Comparison of ENCODE assay signal across 8 cellular contexts in genomic region chr10:132397036-132397541, GRCh38. TPM values are rescaled to one million over a fixed set of nuclear protein-coding genes. Genes with fewer than 3 reads are reported as not detected.
DNase-seq lines count a peak whose midpoint lies in the region; ATAC-seq and TF ChIP-seq lines count a peak whose summit lies in the region.

TSS of gene PWWP2B (plus strand) at chr10:132397200. CDS start at chr10:132397227, 27 bp downstream.

- H3K27me3 ChIP-seq in gastroesophageal sphincter: no peaks in the 10 kb centered on the region

- peak within 1 kb of the TSS; percentile 88 to 98 (median 94) for H3K27ac ChIP-seq in gastroesophageal sphincter

- peak within 1 kb of the TSS; percentile 96 to 97 for H3K4me3 ChIP-seq in gastroesophageal sphincter

- H3K36me3 ChIP-seq in gastroesophageal sphincter: no peaks in the 10 kb centered on the region

- H3K4me1 Mint-ChIP-seq in osteocyte (ENCODE audit: unreplicated experiment): peaks cover 26% of the 10 kb centered on the region

- H3K27ac Mint-ChIP-seq in osteocyte (ENCODE audit: unreplicated experiment): peak within 1 kb of the TSS; percentile 85

- peak; percentile 30 to 41 for TF ChIP-seq POLR2A in gastroesophageal sphincter (IDR thresholded peaks at IDR 0.05)

- peaks cover 3% of the 10 kb centered on the region for H3K36me3 Mint-ChIP-seq in osteocyte (ENCODE audit: unreplicated experiment)

- H3K4me1 ChIP-seq in gastroesophageal sphincter: peaks cover 0 to 67% (median 19%) of the 10 kb centered on the region in 3 donors

- H3K4me3 Mint-ChIP-seq in osteocyte (ENCODE audit: unreplicated experiment): peak within 1 kb of the TSS; percentile 83

- H3K27me3 Mint-ChIP-seq in osteocyte (ENCODE audit: unreplicated experiment): no peaks in the 10 kb centered on the region

- TF ChIP-seq CTCF in gastroesophageal sphincter (IDR thresholded peaks at IDR 0.05) (no peak), osteocyte (IDR thresholded peaks at IDR 0.05) (no peak)

- H3K9me3 Mint-ChIP-seq in osteocyte (ENCODE audit: unreplicated experiment): no peaks in the 10 kb centered on the region

- peak; percentile 52 for DNase-seq in COLO668 (lab: John Stamatoyannopoulos, UW; ENCODE audit: unreplicated experiment)
- DNase-seq in NCI-H69 (lab: John Stamatoyannopoulos, UW): peak; percentile 53
- peak; percentile 85 for DNase-seq in activated effector memory CD4-positive, alpha-beta T cell treated with anti-CD3 and anti-CD28 coated beads, Interleukin-2, amount 50 U/mL, for 16 hours
- no peak for DNase-seq in osteocyte (ENCODE audit: extremely low spot score, unreplicated experiment)
- DNase-seq in NCI-H128 (lab: John Stamatoyannopoulos, UW; ENCODE audit: unreplicated experiment): no peak
- DNase-seq in NCI-H1105 (lab: John Stamatoyannopoulos, UW): no peak

- WGBS in gastroesophageal sphincter (ENCODE audit: low coverage in 1 of 2), 2 donors: no CpG with 5 or more reads among the region's 86 CpGs

- ATAC-seq in GM21737 (IDR thresholded peaks at IDR 0.05; ENCODE audit: unreplicated experiment): peak; percentile 36
- peak; percentile 70 for ATAC-seq in gastroesophageal sphincter

- no peak for TF ChIP-seq EP300 in gastroesophageal sphincter (IDR thresholded peaks at IDR 0.05)

- H3K9me3 ChIP-seq in gastroesophageal sphincter: no peaks in the 10 kb centered on the region

RNA-seq across cellular contexts. Expression of gene PWWP2B, which starts in this region (rescaled TPM):
- total RNA-seq in gastroesophageal sphincter (10 to 100 TPM; 11.3 to 17.1 (median 14.8) TPM), osteocyte (12.9 and 14.6 TPM in 2 replicates)

Comparison
In these comparisons a context has a peak if more than half of its experiments do, and no peak if none do; other contexts are left out.
1. DNase-seq: peak in COLO668 (single experiment), NCI-H69 (single experiment) and activated effector memory CD4-positive, alpha-beta T cell treated with anti-CD3 and anti-CD28 coated beads, Interleukin-2, amount 50 U/mL, for 16 hours (single experiment); none in osteocyte (single experiment), NCI-H128 (single experiment) and NCI-H1105 (single experiment).